In genomic region chr16:87662254-87663204, GRCh38 we compare ENCODE assay signal across 1 cellular context.
TF ChIP-seq lines count a peak whose summit lies in the region.

No MANE protein-coding gene starts in this region.

TF ChIP-seq in WTC11, 78 proteins besides CTCF, POLR2A, EP300 and RAD21 (continued from another document):
- TF ChIP-seq AR (CRISPR knock-in tag; IDR thresholded peaks at IDR 0.05) = no peak
- no peak for TF ChIP-seq NR1H2 (CRISPR knock-in tag; IDR thresholded peaks at IDR 0.05)
- TF ChIP-seq SOX15 (CRISPR knock-in tag; IDR thresholded peaks at IDR 0.05) = no peak
- TF ChIP-seq NR3C1 (CRISPR knock-in tag; conservative IDR thresholded peaks at IDR 0.05; ENCODE audit: low read depth) = no peak
- no peak for TF ChIP-seq TEAD1 (CRISPR knock-in tag; IDR thresholded peaks at IDR 0.05)
- no peak for TF ChIP-seq NFYB (CRISPR knock-in tag; conservative IDR thresholded peaks at IDR 0.05; ENCODE audit: low read depth)
TF ChIP-seq in WTC11: peak in this region for 0.
